ENCODE assay signal across 20 cellular contexts in the genomic region with DNA sequence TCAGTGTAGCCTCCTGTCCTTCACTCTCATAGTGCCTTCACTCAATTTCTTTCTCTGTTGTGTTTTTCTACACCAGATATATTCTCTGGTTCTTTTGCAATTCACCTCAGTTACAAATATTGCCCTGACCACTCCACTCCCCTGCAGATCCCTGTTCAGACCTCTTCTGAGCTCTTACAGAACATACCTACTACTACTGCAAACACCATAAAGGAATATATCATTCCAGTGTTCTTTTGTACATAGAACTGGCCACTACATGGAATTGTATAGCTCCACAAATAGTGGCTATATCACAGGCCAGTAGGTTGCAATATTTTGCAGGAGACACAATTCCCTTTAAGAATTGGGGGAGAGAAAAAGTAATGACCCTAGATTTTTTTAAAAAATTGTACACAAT. TPM values are rescaled to one million over a fixed set of nuclear protein-coding genes. Genes with fewer than 3 reads are reported as not detected.
DNase-seq lines count a peak whose midpoint lies in the region; ATAC-seq, FAIRE-seq and TF ChIP-seq lines count a peak whose summit lies in the region.
"Had no signal": no experiment of that assay in that cellular context is flagged by ENCODE, and none has a peak within 500 bp of the region (broad histone marks: within the 10 kb centered on the region; RNA-seq: fewer than 3 reads in every experiment).

No MANE protein-coding gene starts in this region.

- H4K20me1 ChIP-seq in HepG2 (ENCODE audit: insufficient read depth, low read length), result no peaks in the 10 kb centered on the region; the same call in 1 of the 2 replicates
- H4K20me1 ChIP-seq: BLaER1 had no signal

- DNase-seq in HepG2 (ENCODE audit: low spot score) (no peak), right lobe of liver (no peak), lung (ENCODE audit: low spot score) (no peak), sigmoid colon (no peak), upper lobe of right lung (no peak), left lobe of liver (ENCODE audit: low spot score) (no peak)
- DNase-seq: CD4-positive, alpha-beta memory T cell; DMS153; DMS79; GDM1; GOT3; H7 had no signal

- POLR2A ChIA-PET in HepG2 (lab: Yijun Ruan, JAX), result no interaction called here

- ATAC-seq in HepG2, result no peak
- ATAC-seq in right lobe of liver, result no peak
- ATAC-seq in lung (ENCODE audit: insufficient read depth, low FRiP score), result peak; percentile 31
- ATAC-seq in upper lobe of right lung, result peak; percentile 45
- ATAC-seq in HG03196 (IDR thresholded peaks at IDR 0.05; ENCODE audit: unreplicated experiment), result no peak
- ATAC-seq in HG03460 (IDR thresholded peaks at IDR 0.05; ENCODE audit: unreplicated experiment), result no peak
- ATAC-seq in left lobe of liver, result no peak
- ATAC-seq: HCT116 had no signal

- no peaks in the 10 kb centered on the region for H3K27me3 ChIP-seq in HepG2 (ENCODE audit: control insufficient read depth in 1 of 2, insufficient read depth in 2 of 2, low read length in 2 of 2)
- no peaks in the 10 kb centered on the region for H3K27me3 ChIP-seq in right lobe of liver
- H3K27me3 ChIP-seq in lung (ENCODE audit: control insufficient read depth, insufficient read depth), result no peaks in the 10 kb centered on the region
- H3K27me3 ChIP-seq in sigmoid colon, result no peaks in the 10 kb centered on the region
- no peaks in the 10 kb centered on the region for H3K27me3 ChIP-seq in upper lobe of right lung
- H3K27me3 ChIP-seq: BLaER1 had no signal

- H3K4me3 ChIP-seq in HepG2 (replicated peaks in 1 of 3; ENCODE audit: insufficient read depth in 1 of 3, low read depth in 2 of 3, low read length in 3 of 3), result no peak overlapping the region
- H3K4me3 ChIP-seq in right lobe of liver, result no peak overlapping the region
- no peak overlapping the region for H3K4me3 ChIP-seq in lung
- no peak overlapping the region for H3K4me3 ChIP-seq in sigmoid colon
- H3K4me3 ChIP-seq in upper lobe of right lung, result no peak overlapping the region
- H3K4me3 ChIP-seq: BLaER1 had no signal

- no peak overlapping the region for H2AFZ ChIP-seq in HepG2 (ENCODE audit: low read length)

- no peaks in the 10 kb centered on the region for H3K9me3 ChIP-seq in HepG2 (ENCODE audit: low read length)
- H3K9me3 ChIP-seq in right lobe of liver, result no peaks in the 10 kb centered on the region
- H3K9me3 ChIP-seq in lung (ENCODE audit: control insufficient read depth in 2 of 2, insufficient read depth in 1 of 2, low read length in 1 of 2), result no peaks in the 10 kb centered on the region
- H3K9me3 ChIP-seq in sigmoid colon, result no peaks in the 10 kb centered on the region
- H3K9me3 ChIP-seq in upper lobe of right lung, result no peaks in the 10 kb centered on the region
- H3K9me3 ChIP-seq: BLaER1 had no signal

- TF ChIP-seq RAD21 in HepG2 (CRISPR knock-in tag; IDR thresholded peaks at IDR 0.05), result no peak

- no peak overlapping the region for H3K4me2 ChIP-seq in HepG2 (ENCODE audit: low read depth, low read length)
- H3K4me2 ChIP-seq: BLaER1 had no signal

- H3K27ac ChIP-seq in HepG2 (ENCODE audit: extremely low read length, insufficient read depth, low read length) (no peak overlapping the region), right lobe of liver (no peak overlapping the region), lung (ENCODE audit: low read depth in 1 of 2, low read length in 1 of 2) (no peak overlapping the region), sigmoid colon (peak overlapping the region in 3 of 4 donors; percentile 53 to 79 (median 73)), upper lobe of right lung (no peak overlapping the region)
- H3K27ac ChIP-seq: 22Rv1, BLaER1 had no signal

- TF ChIP-seq CTCF in HepG2 (CRISPR knock-in tag; IDR thresholded peaks at IDR 0.05) (no peak), right lobe of liver (IDR thresholded peaks at IDR 0.05) (no peak), lung (IDR thresholded peaks at IDR 0.05; ENCODE audit: control extremely low read depth, extremely low read depth) (no peak), sigmoid colon (IDR thresholded peaks at IDR 0.05) (no peak), upper lobe of right lung (IDR thresholded peaks at IDR 0.05) (no peak)

- H3K9ac ChIP-seq in HepG2 (ENCODE audit: insufficient read depth, low read depth, low read length), result no peak overlapping the region
- H3K9ac ChIP-seq: BLaER1 had no signal

- H3K79me2 ChIP-seq in HepG2 (ENCODE audit: insufficient read depth, low read length), result peaks cover 24% of the 10 kb centered on the region

- intact Hi-C loops in HepG2 (cut with micrococcal nuclease; ENCODE audit: unreplicated experiment), result no loop called here
- intact Hi-C loops in right lobe of liver (cut with DNase I), result no loop called here
- intact Hi-C loops in sigmoid colon (cut with DNase I), result no loop called here
- intact Hi-C loops in upper lobe of right lung (cut with DNase I), result no loop called here

- no peak for FAIRE-seq in HepG2 (lab: Jason Lieb, UNC)
- FAIRE-seq: GM12892, GM18507 had no signal

- BruUV-seq in HepG2 (replicated peaks; lab: Mats Ljungman, UMichigan), result no TSS peak

- in situ Hi-C loops in HepG2 (cut with HindIII; ENCODE audit: extremely low pct_ligation_motif_present, low pct_unique_long_range_greater_than_20kb), result no loop called here

- TF ChIP-seq EP300 in HepG2 (IDR thresholded peaks at IDR 0.05; ENCODE audit: low read depth in 2 of 2, low read length in 2 of 2) (no peak), HepG2 (CRISPR knock-in tag; IDR thresholded peaks at IDR 0.05; ENCODE audit: borderline replicate concordance) (no peak), sigmoid colon (IDR thresholded peaks at IDR 0.05) (no peak)

- H3K4me1 ChIP-seq in HepG2 (ENCODE audit: insufficient read depth, low read length) (peaks cover 34% of the 10 kb centered on the region), right lobe of liver (peaks cover 0 to 68% (median 3%) of the 10 kb centered on the region in 4 donors), lung (ENCODE audit: control insufficient read depth in 2 of 2, insufficient read depth in 2 of 2, low read length in 2 of 2) (no peaks in the 10 kb centered on the region), sigmoid colon (peaks cover 0 to 81% (median 58%) of the 10 kb centered on the region in 4 donors), upper lobe of right lung (no peaks in the 10 kb centered on the region)
- H3K4me1 ChIP-seq: BLaER1 had no signal

- no peak for TF ChIP-seq POLR2A in HepG2 (IDR thresholded peaks at IDR 0.05; ENCODE audit: insufficient read depth in 1 of 2, low read depth in 2 of 2, low read length in 2 of 2)
- no peak for TF ChIP-seq POLR2A in right lobe of liver (IDR thresholded peaks at IDR 0.05)
- TF ChIP-seq POLR2A in sigmoid colon (IDR thresholded peaks at IDR 0.05), result no peak

- CTCF ChIA-PET in HepG2 (lab: Yijun Ruan, JAX; ENCODE audit: low intra/inter-chr PET ratio, low total read pairs), result no interaction called here

- H3K36me3 ChIP-seq in HepG2 (replicated peaks in 1 of 2; ENCODE audit: control insufficient read depth in 1 of 2, insufficient read depth in 2 of 2, low read length in 2 of 2) (peaks cover 11 to 55% of the 10 kb centered on the region in 2 experiments; a peak in 4 of 5 replicates), right lobe of liver (peaks cover 0 to 59% (median 16%) of the 10 kb centered on the region in 4 donors), lung (ENCODE audit: control insufficient read depth in 2 of 2, insufficient read depth in 2 of 2, low read length in 2 of 2) (peaks cover 0 to 1% of the 10 kb centered on the region in 2 donors), sigmoid colon (peaks cover 0 to 40% (median 5%) of the 10 kb centered on the region in 4 donors), upper lobe of right lung (peaks cover 26% of the 10 kb centered on the region)
- H3K36me3 ChIP-seq: BLaER1 had no signal

TF ChIP-seq in HepG2, 621 proteins besides CTCF, POLR2A, EP300 and RAD21:
- TF ChIP-seq ZNF589 (CRISPR knock-in tag; conservative IDR thresholded peaks at IDR 0.05) (no peak), ZBTB7A (CRISPR knock-in tag; IDR thresholded peaks at IDR 0.05) (no peak), IRF2 (CRISPR knock-in tag; IDR thresholded peaks at IDR 0.05) (no peak), RBM22 (optimal IDR thresholded peaks at IDR 0.05; ENCODE audit: low read length) (peak; percentile 76)

RNA-seq across cellular contexts. Expression of gene ALDH1A1, which starts 21.0 kb away (rescaled TPM):
- total RNA-seq in HepG2 (2016; rRNA removed; fragmentation: Illumina TruSeq; extraction: Trizol) (439 and 686 TPM in 2 replicates), right lobe of liver (1,000 to 10,000 TPM in 1 of 6 experiments, 100 to 1,000 TPM in 5; 309 to 1,702 (median 521) TPM), lung (100 to 1,000 TPM; 124 to 137 TPM), sigmoid colon (100 to 1,000 TPM; 241 to 353 (median 300) TPM), upper lobe of right lung (212 TPM), left lobe of liver (527 TPM)
- total RNA-seq in HepG2 (2016; cell fraction: cytosol; rRNA removed; fragmentation: Illumina TruSeq; extraction: Trizol; ENCODE audit: low read depth), result 23.4 and 28.1 TPM in 2 replicates
- 431 and 688 TPM in 2 replicates for total RNA-seq in HepG2 (2016; cell fraction: insoluble cytoplasmic fraction; rRNA removed; fragmentation: Illumina TruSeq; extraction: Trizol)
- total RNA-seq in HepG2 (2016; cell fraction: membrane; rRNA removed; fragmentation: Illumina TruSeq; extraction: Trizol), result 55.9 and 65.7 TPM in 2 replicates
- 230 and 235 TPM in 2 replicates for total RNA-seq in HepG2 (2016; cell fraction: nucleus; rRNA removed; fragmentation: Illumina TruSeq; extraction: Trizol)
- polyA plus RNA-seq in HepG2 (2011; rRNA removed) (50.0 and 88.2 TPM in 2 replicates), lung (100 to 1,000 TPM in 1 of 2 donors, 10 to 100 TPM in 1; 31.9 to 168 TPM), sigmoid colon (100 to 1,000 TPM in 2 of 3 donors, 10 to 100 TPM in 1; 52.6 to 186 (median 166) TPM)
- 43.0 and 53.0 TPM in 2 replicates for polyA plus RNA-seq in HepG2 (2011; cell fraction: cytosol; rRNA removed)
- 15.1 and 17.0 TPM in 2 replicates for polyA plus RNA-seq in HepG2 (2011; cell fraction: nucleus; rRNA removed)
- polyA plus RNA-seq in HepG2 (2012), result 160 and 206 TPM in 2 replicates
- 21.3 and 24.3 TPM in 2 replicates for polyA plus RNA-seq in HepG2 (2016; cell fraction: cytosol; fragmentation: Illumina TruSeq; extraction: Trizol; ENCODE audit: low read depth)
- 619 and 655 TPM in 2 replicates for polyA plus RNA-seq in HepG2 (2016; cell fraction: insoluble cytoplasmic fraction; fragmentation: Illumina TruSeq; extraction: Trizol; ENCODE audit: low read depth)
- polyA plus RNA-seq in HepG2 (2016; cell fraction: membrane; fragmentation: Illumina TruSeq; extraction: Trizol; ENCODE audit: low read depth), result 40.3 and 48.6 TPM in 2 replicates
- polyA plus RNA-seq in HepG2 (2016; cell fraction: nucleus; fragmentation: Illumina TruSeq; extraction: Trizol; ENCODE audit: insufficient read depth, low read depth), result 212 and 215 TPM in 2 replicates
- polyA minus RNA-seq in HepG2 (2011; rRNA and poly(A)+ RNA removed; ENCODE audit: low replicate concordance), result 40.3 TPM in 1 of 2 replicates, not detected in the other
- 50.9 and 76.9 TPM in 2 replicates for polyA minus RNA-seq in HepG2 (2011; cell fraction: cytosol; rRNA and poly(A)+ RNA removed)
- 88.4 and 90.4 TPM in 2 replicates for polyA minus RNA-seq in HepG2 (2011; cell fraction: nucleus; rRNA and poly(A)+ RNA removed)
- total RNA-seq: Daoy had no signal
- polyA plus RNA-seq: CD4-positive, alpha-beta memory T cell had no signal

Comparison
In these comparisons a context has a peak if more than half of its experiments do, and no peak if none do; other contexts are left out.
1. ATAC-seq: peak in lung (single experiment) and upper lobe of right lung (single experiment); none in HepG2 (single experiment), right lobe of liver (0 of 4), HG03196 (single experiment), HG03460 (single experiment) and left lobe of liver (single experiment).
2. H3K27ac ChIP-seq: peak in sigmoid colon (3 of 4); none in HepG2 (single experiment), right lobe of liver (0 of 3), lung (0 of 2) and upper lobe of right lung (single experiment).